Comparison of ENCODE assay signal across 16 cellular contexts in genomic region chr2:114727012-114727411, GRCh38.
"Had no signal": no experiment of that assay in that cellular context is flagged by ENCODE, and none has a peak within 500 bp of the region (broad histone marks: within the 10 kb centered on the region; RNA-seq: fewer than 3 reads in every experiment).

No MANE protein-coding gene starts in this region.

- H3K27ac Mint-ChIP-seq: activated CD8-positive, alpha-beta T cell treated with anti-CD3 and anti-CD28 coated beads for 36 hours; activated naive CD8-positive, alpha-beta T cell treated with anti-CD3 and anti-CD28 coated beads, Interleukin-2, amount 10 ng/mL, durations not matched to agents 7 days and 5 days; activated T-helper 2 cell treated with anti-CD3 and anti-CD28 coated beads, Interferon-gamma antibody, Interleukin-2, Interleukin-4, amounts not matched to agents 10 μg/mL and 5 μg/mL and 100 μg/mL, durations not matched to agents 14 hours and 24 hours and 36 hours; nephron; stimulated activated memory B cell treated with anti-CD40 and anti-IgM and Interleukin-4, amounts not matched to agents 10 μg/mL and 1 μg/mL and 100 μg/mL, for 72 hours had no signal

- ATAC-seq: activated CD8-positive, alpha-beta T cell treated with anti-CD3 and anti-CD28 coated beads for 36 hours; heart right ventricle; psoas muscle; stimulated activated memory B cell treated with anti-CD40 and anti-IgM and Interleukin-4, amounts not matched to agents 10 μg/mL and 1 μg/mL and 100 μg/mL, for 72 hours had no signal

- H3K4me1 Mint-ChIP-seq: activated naive CD8-positive, alpha-beta T cell treated with anti-CD3 and anti-CD28 coated beads, Interleukin-2, amount 10 ng/mL, durations not matched to agents 7 days and 5 days; nephron; stimulated activated memory B cell treated with anti-CD40 and anti-IgM and Interleukin-4, amounts not matched to agents 10 μg/mL and 1 μg/mL and 100 μg/mL, for 72 hours had no signal

- H3K9me3 Mint-ChIP-seq: activated T-helper 2 cell treated with anti-CD3 and anti-CD28 coated beads, Interferon-gamma antibody, Interleukin-2, Interleukin-4, amounts not matched to agents 10 μg/mL and 5 μg/mL and 100 μg/mL, durations not matched to agents 14 hours and 24 hours and 36 hours; nephron; stimulated activated memory B cell treated with anti-CD40 and anti-IgM and Interleukin-4, amounts not matched to agents 10 μg/mL and 1 μg/mL and 100 μg/mL, for 72 hours had no signal

- H3K27me3 Mint-ChIP-seq: activated CD8-positive, alpha-beta T cell treated with anti-CD3 and anti-CD28 coated beads for 36 hours; brain; stimulated activated memory B cell treated with anti-CD40 and anti-IgM and Interleukin-4, amounts not matched to agents 10 μg/mL and 1 μg/mL and 100 μg/mL, for 72 hours had no signal

- H3K4me1 ChIP-seq: heart right ventricle, psoas muscle, spleen had no signal

- DNase-seq: activated CD4-positive, alpha-beta T cell treated with anti-CD3 and anti-CD28 coated beads for 48 hours; activated CD4-positive, CD25-positive, alpha-beta regulatory T cell; activated CD8-positive, alpha-beta T cell treated with anti-CD3 and anti-CD28 coated beads for 36 hours; activated naive CD4-positive, alpha-beta T cell treated with Interleukin-2 at 50 U/mL for 16 hours; activated naive CD8-positive, alpha-beta T cell treated with anti-CD3 and anti-CD28 coated beads, Interleukin-2, amount 10 ng/mL, durations not matched to agents 7 days and 5 days; activated T-cell treated with anti-CD3 and anti-CD28 coated beads, Interleukin-2, amount 50 U/mL, for 1 hour; central memory CD4-positive, alpha-beta T cell; heart right ventricle; psoas muscle; spleen; stimulated activated CD4-positive, alpha-beta T cell treated with anti-CD3 and anti-CD28 coated beads, Interleukin-4, amount 100 ng/mL, for 4 hours had no signal

- H3K27ac ChIP-seq: coronary artery, heart right ventricle, psoas muscle, spleen had no signal

- H3K4me3 Mint-ChIP-seq: activated CD8-positive, alpha-beta T cell treated with anti-CD3 and anti-CD28 coated beads for 36 hours; activated naive CD8-positive, alpha-beta T cell treated with anti-CD3 and anti-CD28 coated beads, Interleukin-2, amount 10 ng/mL, durations not matched to agents 7 days and 5 days; brain; nephron; stimulated activated memory B cell treated with anti-CD40 and anti-IgM and Interleukin-4, amounts not matched to agents 10 μg/mL and 1 μg/mL and 100 μg/mL, for 72 hours had no signal

- H3K27me3 ChIP-seq: spleen had no signal

- H3K4me3 ChIP-seq: coronary artery, heart right ventricle, psoas muscle, spleen had no signal

- H3K36me3 Mint-ChIP-seq: activated naive CD8-positive, alpha-beta T cell treated with anti-CD3 and anti-CD28 coated beads, Interleukin-2, amount 10 ng/mL, durations not matched to agents 7 days and 5 days; brain; stimulated activated memory B cell treated with anti-CD40 and anti-IgM and Interleukin-4, amounts not matched to agents 10 μg/mL and 1 μg/mL and 100 μg/mL, for 72 hours had no signal

- H3K9me3 ChIP-seq: heart right ventricle, psoas muscle, spleen had no signal
